ENCODE assay signal across 1 cellular context in the genomic region with DNA sequence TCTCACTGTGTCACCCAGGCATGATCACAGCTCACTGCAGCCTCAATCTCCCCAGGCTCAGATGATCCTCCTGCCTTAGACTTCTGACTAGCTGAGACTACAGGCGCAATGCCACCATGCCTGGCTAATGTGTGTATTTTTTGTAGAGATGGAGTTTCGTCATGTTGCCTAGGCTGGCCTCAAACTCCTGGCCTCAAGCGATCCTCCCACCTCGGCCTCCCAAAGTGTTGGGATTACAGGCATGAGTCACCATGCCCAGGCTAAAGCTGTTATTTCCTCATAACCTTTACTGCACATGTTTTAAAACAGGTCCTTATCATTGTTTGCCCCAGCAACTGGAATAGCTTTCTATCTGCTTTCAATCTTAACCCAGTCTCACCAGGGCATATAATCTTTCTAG.
TF ChIP-seq lines count a peak whose summit lies in the region.

No MANE protein-coding gene starts in this region.

TF ChIP-seq in K562, 482 proteins besides CTCF, POLR2A, EP300 and RAD21 (continued from another document):
- TF ChIP-seq, protein P1, sequence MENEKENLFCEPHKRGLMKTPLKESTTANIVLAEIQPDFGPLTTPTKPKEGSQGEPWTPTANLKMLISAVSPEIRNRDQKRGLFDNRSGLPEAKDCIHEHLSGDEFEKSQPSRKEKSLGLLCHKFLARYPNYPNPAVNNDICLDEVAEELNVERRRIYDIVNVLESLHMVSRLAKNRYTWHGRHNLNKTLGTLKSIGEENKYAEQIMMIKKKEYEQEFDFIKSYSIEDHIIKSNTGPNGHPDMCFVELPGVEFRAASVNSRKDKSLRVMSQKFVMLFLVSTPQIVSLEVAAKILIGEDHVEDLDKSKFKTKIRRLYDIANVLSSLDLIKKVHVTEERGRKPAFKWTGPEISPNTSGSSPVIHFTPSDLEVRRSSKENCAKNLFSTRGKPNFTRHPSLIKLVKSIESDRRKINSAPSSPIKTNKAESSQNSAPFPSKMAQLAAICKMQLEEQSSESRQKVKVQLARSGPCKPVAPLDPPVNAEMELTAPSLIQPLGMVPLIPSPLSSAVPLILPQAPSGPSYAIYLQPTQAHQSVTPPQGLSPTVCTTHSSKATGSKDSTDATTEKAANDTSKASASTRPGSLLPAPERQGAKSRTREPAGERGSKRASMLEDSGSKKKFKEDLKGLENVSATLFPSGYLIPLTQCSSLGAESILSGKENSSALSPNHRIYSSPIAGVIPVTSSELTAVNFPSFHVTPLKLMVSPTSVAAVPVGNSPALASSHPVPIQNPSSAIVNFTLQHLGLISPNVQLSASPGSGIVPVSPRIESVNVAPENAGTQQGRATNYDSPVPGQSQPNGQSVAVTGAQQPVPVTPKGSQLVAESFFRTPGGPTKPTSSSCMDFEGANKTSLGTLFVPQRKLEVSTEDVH (IDR thresholded peaks at IDR 0.05; ENCODE audit: low read depth, partially characterized antibody) = peak; percentile 23
- TF ChIP-seq BCL6 (CRISPR knock-in tag; IDR thresholded peaks at IDR 0.05) (no peak), CBFA2T3 (IDR thresholded peaks at IDR 0.05) (peak; percentile 52), FOXK1 (CRISPR knock-in tag; IDR thresholded peaks at IDR 0.05; ENCODE audit: borderline replicate concordance) (peak; percentile 73; the same call in 1 of the 2 replicates), CBX1 (IDR thresholded peaks at IDR 0.05; ENCODE audit: low read depth) (no peak; the same call in 1 of the 2 replicates), KLF16 (IDR thresholded peaks at IDR 0.05) (no peak), SAFB2 (IDR thresholded peaks at IDR 0.05; ENCODE audit: borderline replicate concordance, low read depth, low read length, severe bottlenecking) (no peak), SMC3 (conservative IDR thresholded peaks at IDR 0.05; ENCODE audit: insufficient read depth, low read depth, low read length) (no peak), TAF15 (IDR thresholded peaks at IDR 0.05; ENCODE audit: low read depth, low read length) (no peak), HDAC2 (IDR thresholded peaks at IDR 0.05) (peak; percentile 43; the same call in 1 of the 2 replicates), CTBP1 (IDR thresholded peaks at IDR 0.05; ENCODE audit: borderline replicate concordance) (no peak), ZNF263 (CRISPR knock-in tag; IDR thresholded peaks at IDR 0.05; ENCODE audit: borderline replicate concordance) (0 out of 2 replicates have a peak, but pooled peaks have one; percentile 33), SMARCA4 (IDR thresholded peaks at IDR 0.05) (peak; percentile 54; the same call in 1 of the 2 replicates), FOXK2 (conservative IDR thresholded peaks at IDR 0.05 in 1 of 2, IDR thresholded peaks at IDR 0.05 in 1 of 2; ENCODE audit: low read depth in 2 of 2) (no peak), LCOR (CRISPR knock-in tag; IDR thresholded peaks at IDR 0.05) (0 out of 2 replicates have a peak, but pooled peaks have one; percentile 22), JUNB (CRISPR knock-in tag; conservative IDR thresholded peaks at IDR 0.05) (peak; percentile 61; the same call in 1 of the 2 replicates), MTA3 (IDR thresholded peaks at IDR 0.05; ENCODE audit: borderline replicate concordance) (peak; percentile 47; the same call in 1 of the 2 replicates), SNRNP70 (optimal IDR thresholded peaks at IDR 0.05; ENCODE audit: low read depth, low read length) (no peak), CEBPG (CRISPR knock-in tag; IDR thresholded peaks at IDR 0.05) (0 out of 2 replicates have a peak, but pooled peaks have one; percentile 21), CEBPG (tag; conservative IDR thresholded peaks at IDR 0.05 in 1 of 2, IDR thresholded peaks at IDR 0.05 in 1 of 2) (peak in 1 of 2 experiments; percentile 80; a peak in 3 of 4 replicates), ZNF384 (IDR thresholded peaks at IDR 0.05; ENCODE audit: low read depth, low read length) (no peak), RBM25 (IDR thresholded peaks at IDR 0.05; ENCODE audit: low read depth, low read length, severe bottlenecking) (peak; percentile 44), ZKSCAN3 (CRISPR knock-in tag; IDR thresholded peaks at IDR 0.05) (no peak), ZNF644 (tag; IDR thresholded peaks at IDR 0.05; ENCODE audit: low read depth) (peak; percentile 54; the same call in 1 of the 2 replicates), FOSL1 (tag; conservative IDR thresholded peaks at IDR 0.05) (peak; percentile 90), ZKSCAN8 (CRISPR knock-in tag; IDR thresholded peaks at IDR 0.05) (0 out of 2 replicates have a peak, but pooled peaks have one; percentile 40), TRIM28 (IDR thresholded peaks at IDR 0.05) (0 out of 2 replicates have a peak, but pooled peaks have one; percentile 25), ZC3H8 (IDR thresholded peaks at IDR 0.05) (no peak), ARID1B (IDR thresholded peaks at IDR 0.05) (peak; percentile 49; the same call in 1 of the 2 replicates), CEBPB (tag; IDR thresholded peaks at IDR 0.05) (peak; percentile 61), HDGF (IDR thresholded peaks at IDR 0.05) (peak; percentile 69; the same call in 1 of the 2 replicates), SLC30A9 (CRISPR knock-in tag; IDR thresholded peaks at IDR 0.05) (no peak), ATF1 (CRISPR knock-in tag; IDR thresholded peaks at IDR 0.05) (no peak), ATF1 (tag; IDR thresholded peaks at IDR 0.05) (no peak), JUN (IDR thresholded peaks at IDR 0.05; ENCODE audit: borderline replicate concordance, low read depth, low read length) (0 out of 2 replicates have a peak, but pooled peaks have one; percentile 44), JUN (CRISPR knock-in tag; IDR thresholded peaks at IDR 0.05; ENCODE audit: borderline replicate concordance) (no peak), POLR2B (IDR thresholded peaks at IDR 0.05; ENCODE audit: low read depth, partially characterized antibody) (peak; percentile 15), MTA1 (IDR thresholded peaks at IDR 0.05; ENCODE audit: borderline replicate concordance) (peak; percentile 26), RBFOX2 (IDR thresholded peaks at IDR 0.05; ENCODE audit: low read depth, low read length) (peak; percentile 25; the same call in 1 of the 2 replicates), MIER1 (IDR thresholded peaks at IDR 0.05; ENCODE audit: low read depth) (no peak), ZNF232 (CRISPR knock-in tag; IDR thresholded peaks at IDR 0.05) (no peak), MAZ (CRISPR knock-in tag; conservative IDR thresholded peaks at IDR 0.05 in 1 of 2, IDR thresholded peaks at IDR 0.05 in 1 of 2) (no peak; a peak in 1 of 4 replicates), SMARCE1 (IDR thresholded peaks at IDR 0.05) (peak; percentile 46), BCOR (IDR thresholded peaks at IDR 0.05) (peak; percentile 68)
- TF ChIP-seq, protein P2, sequence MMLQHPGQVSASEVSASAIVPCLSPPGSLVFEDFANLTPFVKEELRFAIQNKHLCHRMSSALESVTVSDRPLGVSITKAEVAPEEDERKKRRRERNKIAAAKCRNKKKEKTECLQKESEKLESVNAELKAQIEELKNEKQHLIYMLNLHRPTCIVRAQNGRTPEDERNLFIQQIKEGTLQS (IDR thresholded peaks at IDR 0.05) = peak; percentile 91
- TF ChIP-seq, protein P2 (CRISPR knock-in tag; conservative IDR thresholded peaks at IDR 0.05) = 0 out of 2 replicates have a peak, but pooled peaks have one; percentile 77
- TF ChIP-seq, protein P3, sequence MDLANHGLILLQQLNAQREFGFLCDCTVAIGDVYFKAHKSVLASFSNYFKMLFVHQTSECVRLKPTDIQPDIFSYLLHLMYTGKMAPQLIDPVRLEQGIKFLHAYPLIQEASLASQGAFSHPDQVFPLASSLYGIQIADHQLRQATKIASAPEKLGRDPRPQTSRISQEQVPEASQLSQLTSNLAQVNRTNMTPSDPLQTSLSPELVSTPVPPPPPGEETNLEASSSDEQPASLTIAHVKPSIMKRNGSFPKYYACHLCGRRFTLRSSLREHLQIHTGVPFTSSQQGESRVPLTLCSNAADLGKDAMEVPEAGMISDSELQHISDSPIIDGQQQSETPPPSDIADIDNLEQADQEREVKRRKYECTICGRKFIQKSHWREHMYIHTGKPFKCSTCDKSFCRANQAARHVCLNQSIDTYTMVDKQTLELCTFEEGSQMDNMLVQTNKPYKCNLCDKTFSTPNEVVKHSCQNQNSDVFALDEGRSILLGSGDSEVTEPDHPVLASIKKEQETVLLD (IDR thresholded peaks at IDR 0.05) = no peak; the same call in 1 of the 2 replicates
- TF ChIP-seq, protein P4, sequence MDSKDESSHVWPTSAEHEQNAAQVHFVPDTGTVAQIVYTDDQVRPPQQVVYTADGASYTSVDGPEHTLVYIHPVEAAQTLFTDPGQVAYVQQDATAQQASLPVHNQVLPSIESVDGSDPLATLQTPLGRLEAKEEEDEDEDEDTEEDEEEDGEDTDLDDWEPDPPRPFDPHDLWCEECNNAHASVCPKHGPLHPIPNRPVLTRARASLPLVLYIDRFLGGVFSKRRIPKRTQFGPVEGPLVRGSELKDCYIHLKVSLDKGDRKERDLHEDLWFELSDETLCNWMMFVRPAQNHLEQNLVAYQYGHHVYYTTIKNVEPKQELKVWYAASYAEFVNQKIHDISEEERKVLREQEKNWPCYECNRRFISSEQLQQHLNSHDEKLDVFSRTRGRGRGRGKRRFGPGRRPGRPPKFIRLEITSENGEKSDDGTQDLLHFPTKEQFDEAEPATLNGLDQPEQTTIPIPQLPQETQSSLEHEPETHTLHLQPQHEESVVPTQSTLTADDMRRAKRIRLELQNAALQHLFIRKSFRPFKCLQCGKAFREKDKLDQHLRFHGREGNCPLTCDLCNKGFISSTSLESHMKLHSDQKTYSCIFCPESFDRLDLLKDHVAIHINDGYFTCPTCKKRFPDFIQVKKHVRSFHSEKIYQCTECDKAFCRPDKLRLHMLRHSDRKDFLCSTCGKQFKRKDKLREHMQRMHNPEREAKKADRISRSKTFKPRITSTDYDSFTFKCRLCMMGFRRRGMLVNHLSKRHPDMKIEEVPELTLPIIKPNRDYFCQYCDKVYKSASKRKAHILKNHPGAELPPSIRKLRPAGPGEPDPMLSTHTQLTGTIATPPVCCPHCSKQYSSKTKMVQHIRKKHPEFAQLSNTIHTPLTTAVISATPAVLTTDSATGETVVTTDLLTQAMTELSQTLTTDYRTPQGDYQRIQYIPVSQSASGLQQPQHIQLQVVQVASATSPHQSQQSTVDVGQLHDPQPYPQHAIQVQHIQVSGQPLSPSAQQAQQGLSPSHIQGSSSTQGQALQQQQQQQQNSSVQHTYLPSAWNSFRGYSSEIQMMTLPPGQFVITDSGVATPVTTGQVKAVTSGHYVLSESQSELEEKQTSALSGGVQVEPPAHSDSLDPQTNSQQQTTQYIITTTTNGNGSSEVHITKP (IDR thresholded peaks at IDR 0.05; ENCODE audit: partially characterized antibody) = no peak
- TF ChIP-seq, protein P5, sequence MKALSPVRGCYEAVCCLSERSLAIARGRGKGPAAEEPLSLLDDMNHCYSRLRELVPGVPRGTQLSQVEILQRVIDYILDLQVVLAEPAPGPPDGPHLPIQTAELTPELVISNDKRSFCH (CRISPR knock-in tag; IDR thresholded peaks at IDR 0.05) = no peak
- TF ChIP-seq, protein P5 (tag; IDR thresholded peaks at IDR 0.05) = peak; percentile 62; the same call in 1 of the 2 replicates
- TF ChIP-seq, protein P6, sequence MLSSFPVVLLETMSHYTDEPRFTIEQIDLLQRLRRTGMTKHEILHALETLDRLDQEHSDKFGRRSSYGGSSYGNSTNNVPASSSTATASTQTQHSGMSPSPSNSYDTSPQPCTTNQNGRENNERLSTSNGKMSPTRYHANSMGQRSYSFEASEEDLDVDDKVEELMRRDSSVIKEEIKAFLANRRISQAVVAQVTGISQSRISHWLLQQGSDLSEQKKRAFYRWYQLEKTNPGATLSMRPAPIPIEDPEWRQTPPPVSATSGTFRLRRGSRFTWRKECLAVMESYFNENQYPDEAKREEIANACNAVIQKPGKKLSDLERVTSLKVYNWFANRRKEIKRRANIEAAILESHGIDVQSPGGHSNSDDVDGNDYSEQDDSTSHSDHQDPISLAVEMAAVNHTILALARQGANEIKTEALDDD (IDR thresholded peaks at IDR 0.05) = peak; percentile 61
- TF ChIP-seq, protein P7, sequence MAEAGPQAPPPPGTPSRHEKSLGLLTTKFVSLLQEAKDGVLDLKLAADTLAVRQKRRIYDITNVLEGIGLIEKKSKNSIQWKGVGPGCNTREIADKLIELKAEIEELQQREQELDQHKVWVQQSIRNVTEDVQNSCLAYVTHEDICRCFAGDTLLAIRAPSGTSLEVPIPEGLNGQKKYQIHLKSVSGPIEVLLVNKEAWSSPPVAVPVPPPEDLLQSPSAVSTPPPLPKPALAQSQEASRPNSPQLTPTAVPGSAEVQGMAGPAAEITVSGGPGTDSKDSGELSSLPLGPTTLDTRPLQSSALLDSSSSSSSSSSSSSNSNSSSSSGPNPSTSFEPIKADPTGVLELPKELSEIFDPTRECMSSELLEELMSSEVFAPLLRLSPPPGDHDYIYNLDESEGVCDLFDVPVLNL (CRISPR knock-in tag; IDR thresholded peaks at IDR 0.05; ENCODE audit: low read depth) = peak; percentile 52; the same call in 1 of the 2 replicates
- TF ChIP-seq, protein P8, sequence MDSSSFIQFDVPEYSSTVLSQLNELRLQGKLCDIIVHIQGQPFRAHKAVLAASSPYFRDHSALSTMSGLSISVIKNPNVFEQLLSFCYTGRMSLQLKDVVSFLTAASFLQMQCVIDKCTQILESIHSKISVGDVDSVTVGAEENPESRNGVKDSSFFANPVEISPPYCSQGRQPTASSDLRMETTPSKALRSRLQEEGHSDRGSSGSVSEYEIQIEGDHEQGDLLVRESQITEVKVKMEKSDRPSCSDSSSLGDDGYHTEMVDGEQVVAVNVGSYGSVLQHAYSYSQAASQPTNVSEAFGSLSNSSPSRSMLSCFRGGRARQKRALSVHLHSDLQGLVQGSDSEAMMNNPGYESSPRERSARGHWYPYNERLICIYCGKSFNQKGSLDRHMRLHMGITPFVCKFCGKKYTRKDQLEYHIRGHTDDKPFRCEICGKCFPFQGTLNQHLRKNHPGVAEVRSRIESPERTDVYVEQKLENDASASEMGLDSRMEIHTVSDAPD (CRISPR knock-in tag; IDR thresholded peaks at IDR 0.05) = no peak
